7 cellular contexts compared by ENCODE assay signal in genomic region chr9:137240321-137240840, GRCh38. TPM values are rescaled to one million over a fixed set of nuclear protein-coding genes. Genes with fewer than 3 reads are reported as not detected.
DNase-seq lines count a peak whose midpoint lies in the region; TF ChIP-seq lines count a peak whose summit lies in the region.

No MANE protein-coding gene starts in this region.

- peak overlapping the region; percentile 95 for H3K9ac ChIP-seq in GM23248

- in situ Hi-C loops in GM23248 (cut with MboI) = no loop called here

- WGBS in GM23248 (ENCODE audit: low coverage in 1 of 2, low lambda C conversion rate in 2 of 2, missing lambda C conversion rate in 2 of 2), 2 experiments = 1% methylated on average over 28 to 49 of the region's 58 CpGs

- H3K4me3 ChIP-seq in GM12864 (ENCODE audit: low read depth, low read length) = peak overlapping the region; percentile 76
- H3K4me3 ChIP-seq in GM23248 = peak overlapping the region; percentile 78

- H3K4me1 ChIP-seq in GM23248 (ENCODE audit: insufficient read depth) = peaks cover 13% of the 10 kb centered on the region; the same call in 1 of the 2 replicates

- H2AFZ ChIP-seq in GM23248 = peak overlapping the region; percentile 55

- peak overlapping the region; percentile 95 for H3K4me2 ChIP-seq in GM23248 (ENCODE audit: unreplicated experiment)

- H4K20me1 ChIP-seq in GM23248 (ENCODE audit: insufficient read depth) = peaks cover 19% of the 10 kb centered on the region; the same call in 1 of the 2 replicates

- no peaks in the 10 kb centered on the region for H3K9me3 ChIP-seq in GM23248 (ENCODE audit: low read depth)

- no peaks in the 10 kb centered on the region for H3K9me2 ChIP-seq in GM23248 (ENCODE audit: insufficient read depth)

- DNase-seq in GM12864 (ENCODE audit: low read depth) (no peak), GM23248 (peak; percentile 92), LHCN-M2 (ENCODE audit: low read depth) (peak; percentile 80), UCSD-AML1 (lab: John Stamatoyannopoulos, UW; ENCODE audit: unreplicated experiment) (peak; percentile 90)
- peak; percentile 78 for DNase-seq in central memory CD4-positive, alpha-beta T cell
- peak; percentile 61 to 63 for DNase-seq in stimulated activated CD4-positive, alpha-beta T cell treated with anti-CD3 and anti-CD28 coated beads, Interleukin-1b, Interleukin-23, amount 100 ng/mL, for 4 hours (ENCODE audit: low read depth in 2 of 2)

- peaks cover 54% of the 10 kb centered on the region for H3K79me2 ChIP-seq in GM23248 (ENCODE audit: insufficient read depth)

- TF ChIP-seq CTCF in GM12864 (IDR thresholded peaks at IDR 0.05; ENCODE audit: low read depth, low read length, missing control alignments) = no peak

- peaks cover 18% of the 10 kb centered on the region for H3K36me3 ChIP-seq in GM23248 (ENCODE audit: low read depth)

- H3F3A ChIP-seq in GM23248 (ENCODE audit: insufficient read depth) = peaks cover 22% of the 10 kb centered on the region

- H3K27me3 ChIP-seq in GM23248 (replicated peaks; ENCODE audit: insufficient read depth) (no peaks in the 10 kb centered on the region), layer of hippocampus (ENCODE audit: control insufficient read depth, insufficient read depth, low read length) (no peaks in the 10 kb centered on the region)

- H3K27ac ChIP-seq in GM23248 (peak overlapping the region; percentile 95), layer of hippocampus (ENCODE audit: low read depth, low read length) (peak overlapping the region; percentile 97)

RNA-seq across cellular contexts. Expression of gene TUBB4B, which starts 0.7 kb away (rescaled TPM):
- total RNA-seq in GM23248 (2014; rRNA removed; shearing (Covaris generic)) = 148 and 159 TPM in 2 replicates
- 373 and 391 TPM in 2 replicates for polyA plus RNA-seq in GM23248 (2016; fragmentation: Nextera tagmentation; extraction: Ambion mirVana)
- total RNA-seq in LHCN-M2 (2014; rRNA removed) = 517 and 586 TPM in 2 replicates
- polyA plus RNA-seq in LHCN-M2 (2012) = 818 TPM

RNA-seq across cellular contexts. Expression of gene SLC34A3, which starts 9.7 kb away (rescaled TPM):
- not detected in 2 replicates for total RNA-seq in GM23248 (2014; rRNA removed; shearing (Covaris generic))
- polyA plus RNA-seq in GM23248 (2016; fragmentation: Nextera tagmentation; extraction: Ambion mirVana) = not detected in 2 replicates
- total RNA-seq in LHCN-M2 (2014; rRNA removed) = 0.06 TPM in 1 of 2 replicates, not detected in the other
- 0.05 TPM for polyA plus RNA-seq in LHCN-M2 (2012)

RNA-seq across cellular contexts. Expression of gene STPG3, which starts 10.7 kb away (rescaled TPM):
- not detected in 2 replicates for total RNA-seq in GM23248 (2014; rRNA removed; shearing (Covaris generic))
- not detected in 2 replicates for polyA plus RNA-seq in GM23248 (2016; fragmentation: Nextera tagmentation; extraction: Ambion mirVana)
- total RNA-seq in LHCN-M2 (2014; rRNA removed) = not detected in 2 replicates
- not detected for polyA plus RNA-seq in LHCN-M2 (2012)

RNA-seq across cellular contexts. Expression of gene RNF224, which starts 13.1 kb away (rescaled TPM):
- total RNA-seq in GM23248 (2014; rRNA removed; shearing (Covaris generic)) = not detected in 2 replicates
- not detected in 2 replicates for polyA plus RNA-seq in GM23248 (2016; fragmentation: Nextera tagmentation; extraction: Ambion mirVana)
- total RNA-seq in LHCN-M2 (2014; rRNA removed) = 0.06 and 0.23 TPM in 2 replicates
- 0.12 TPM for polyA plus RNA-seq in LHCN-M2 (2012)

RNA-seq across cellular contexts. Expression of gene NELFB, which starts 14.7 kb away (rescaled TPM):
- 65.0 and 69.6 TPM in 2 replicates for total RNA-seq in GM23248 (2014; rRNA removed; shearing (Covaris generic))
- polyA plus RNA-seq in GM23248 (2016; fragmentation: Nextera tagmentation; extraction: Ambion mirVana) = 34.4 and 38.5 TPM in 2 replicates
- 60.7 and 61.8 TPM in 2 replicates for total RNA-seq in LHCN-M2 (2014; rRNA removed)
- polyA plus RNA-seq in LHCN-M2 (2012) = 60.5 TPM
